36 cellular contexts compared by ENCODE assay signal in the genomic region with DNA sequence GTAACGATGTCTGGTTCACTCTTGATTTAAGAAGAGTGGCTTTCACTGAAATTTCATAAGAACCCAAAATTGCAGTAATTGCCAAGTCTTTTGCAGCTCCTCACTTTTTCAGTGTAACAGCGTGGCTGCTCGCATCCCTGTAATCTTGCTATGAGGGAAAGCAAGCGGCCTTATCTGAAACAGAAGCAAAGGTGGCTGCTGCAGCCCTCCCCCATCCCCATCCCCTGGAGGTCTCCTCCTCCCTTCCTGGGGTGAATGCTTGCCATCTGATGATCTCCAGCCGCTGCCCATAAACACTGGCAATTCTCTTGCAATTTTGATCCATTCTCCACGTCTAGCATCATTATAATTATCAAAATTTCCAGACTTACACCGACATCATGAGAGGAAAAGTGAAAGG.
"Had no signal": no experiment of that assay in that cellular context is flagged by ENCODE, and none has a peak within 500 bp of the region (broad histone marks: within the 10 kb centered on the region; RNA-seq: fewer than 3 reads in every experiment).

No MANE protein-coding gene starts in this region.

- H3K4me1 Mint-ChIP-seq: activated B cell treated with CpG ODN at 0.5 μM for 24 hours had no signal

- DNase-seq: activated B cell treated with CpG ODN at 0.5 μM for 24 hours; activated CD4-positive, alpha-beta memory T cell treated with anti-CD3 and anti-CD28 coated beads for 36 hours; activated CD4-positive, alpha-beta T cell treated with anti-CD3 and anti-CD28 coated beads for 4 hours; activated CD4-positive, alpha-beta T cell treated with anti-CD3 and anti-CD28 coated beads, Interleukin-2, amount 50 U/mL, for 1 hour; activated CD4-positive, CD25-positive, alpha-beta regulatory T cell treated with anti-CD3 and anti-CD28 coated beads, Interleukin-2, amount 50 U/mL, for 72 hours; activated CD8-positive, alpha-beta memory T cell treated with anti-CD3 and anti-CD28 coated beads, Interleukin-2, amount 50 U/mL, for 4 hours; activated gamma-delta T cell treated with Interleukin-2 at 50 U/mL for 16 hours; activated naive CD4-positive, alpha-beta T cell treated with anti-CD3 and anti-CD28 coated beads for 36 hours; activated T-cell treated with anti-CD3 and anti-CD28 coated beads for 4 hours; activated T-cell treated with anti-CD3 and anti-CD28 coated beads, Interleukin-2, amount 50 U/mL, for 4 hours; adrenal gland; body of pancreas; Kasumi-1; KG1; MG63; MV-4-11; NCI-H1092; NCI-H1417; NCI-H146; NCI-H187; NCI-H2029 treated with DMSO at 0.1 percent for 48 hours; NCI-H2107; NCI-H2171; NCI-H226; NCI-H524 treated with DMSO at 0.1 percent for 48 hours; NK-92 treated with Interleukin-12 subunit alpha and Interleukin-12 subunit beta, amount 100 ng/mL, for 24 hours; SHP77; SJCRH30; SW 1271; T-helper 1 cell; T-helper 2 cell; T-helper 9 cell had no signal

- H3K4me3 ChIP-seq: adrenal gland, body of pancreas, breast epithelium, MG63, SJCRH30 had no signal

- H3K9me3 Mint-ChIP-seq: activated B cell treated with CpG ODN at 0.5 μM for 24 hours; activated CD4-positive, alpha-beta memory T cell treated with anti-CD3 and anti-CD28 coated beads for 36 hours; activated naive CD4-positive, alpha-beta T cell treated with anti-CD3 and anti-CD28 coated beads for 36 hours; activated naive CD4-positive, alpha-beta T cell treated with anti-CD3 and anti-CD28 coated beads, Interleukin-2, amount 50 U/mL, for 72 hours; activated T-cell treated with anti-CD3 and anti-CD28 coated beads, Interleukin-2, amount 50 U/mL, for 4 hours; activated T-helper 1 cell treated with anti-CD3 and anti-CD28 coated beads, Interleukin-12 subunit alpha, Interleukin-12 subunit beta, Interleukin-2, Interleukin-4 antibody, amounts not matched to agents 30 ng/mL and 10 ng/mL and 1 ng/mL, durations not matched to agents 14 hours and 24 hours and 36 hours had no signal

- H3K36me3 Mint-ChIP-seq: activated CD4-positive, alpha-beta memory T cell treated with anti-CD3 and anti-CD28 coated beads for 36 hours; activated naive CD4-positive, alpha-beta T cell treated with anti-CD3 and anti-CD28 coated beads, Interleukin-2, amount 50 U/mL, for 72 hours had no signal

- H3K27me3 ChIP-seq: adrenal gland, body of pancreas, breast epithelium, MG63, SJCRH30 had no signal

- H3K27ac Mint-ChIP-seq: activated B cell treated with CpG ODN at 0.5 μM for 24 hours; activated CD4-positive, alpha-beta memory T cell treated with anti-CD3 and anti-CD28 coated beads for 36 hours; activated naive CD4-positive, alpha-beta T cell treated with anti-CD3 and anti-CD28 coated beads for 36 hours; activated naive CD4-positive, alpha-beta T cell treated with anti-CD3 and anti-CD28 coated beads, Interleukin-2, amount 50 U/mL, for 72 hours; activated T-helper 1 cell treated with anti-CD3 and anti-CD28 coated beads, Interleukin-12 subunit alpha, Interleukin-12 subunit beta, Interleukin-2, Interleukin-4 antibody, amounts not matched to agents 30 ng/mL and 10 ng/mL and 1 ng/mL, durations not matched to agents 14 hours and 24 hours and 36 hours had no signal

- H3K27me3 Mint-ChIP-seq: activated B cell treated with CpG ODN at 0.5 μM for 24 hours had no signal

- H3K27ac ChIP-seq: adrenal gland, body of pancreas, breast epithelium, SJCRH30, VCaP had no signal

- H3K36me3 ChIP-seq: adrenal gland, breast epithelium, MG63, SJCRH30 had no signal

- H3K4me1 ChIP-seq: adrenal gland, body of pancreas, breast epithelium had no signal

- H3K9me3 ChIP-seq: adrenal gland, body of pancreas, breast epithelium, MG63, SJCRH30 had no signal

- H3K4me3 Mint-ChIP-seq: activated B cell treated with CpG ODN at 0.5 μM for 24 hours; activated CD4-positive, alpha-beta memory T cell treated with anti-CD3 and anti-CD28 coated beads for 36 hours; activated naive CD4-positive, alpha-beta T cell treated with anti-CD3 and anti-CD28 coated beads for 36 hours; activated T-cell treated with anti-CD3 and anti-CD28 coated beads, Interleukin-2, amount 50 U/mL, for 4 hours; activated T-helper 1 cell treated with anti-CD3 and anti-CD28 coated beads, Interleukin-12 subunit alpha, Interleukin-12 subunit beta, Interleukin-2, Interleukin-4 antibody, amounts not matched to agents 30 ng/mL and 10 ng/mL and 1 ng/mL, durations not matched to agents 14 hours and 24 hours and 36 hours had no signal
